In genomic region chr5:132543472-132544201, GRCh38 we compare ENCODE assay signal across 18 cellular contexts. TPM values are rescaled to one million over a fixed set of nuclear protein-coding genes. Genes with fewer than 3 reads are reported as not detected.
DNase-seq lines count a peak whose midpoint lies in the region; ATAC-seq lines count a peak whose summit lies in the region.
"Had no signal": no experiment of that assay in that cellular context is flagged by ENCODE, and none has a peak within 500 bp of the region (broad histone marks: within the 10 kb centered on the region; RNA-seq: fewer than 3 reads in every experiment).

Gene IL5, minus strand, starts transcription at chr5:132543522. Its CDS starts 44 bp downstream, at chr5:132543478.

- peaks cover under 1% of the 10 kb centered on the region for H3K27me3 Mint-ChIP-seq in T-helper 2 cell treated with Interferon-gamma antibody and Interleukin-4, amounts not matched to agents 5 μg/mL and 100 μg/mL, for 36 hours (ENCODE audit: low read depth)
- H3K27me3 Mint-ChIP-seq in activated CD8-positive, alpha-beta memory T cell treated with anti-CD3 and anti-CD28 coated beads, Interleukin-2, amount 10 ng/mL, durations not matched to agents 7 days and 5 days = no peaks in the 10 kb centered on the region
- peaks cover 8% of the 10 kb centered on the region for H3K27me3 Mint-ChIP-seq in stimulated activated naive CD8-positive, alpha-beta T cell treated with anti-CD3 and anti-CD28 coated beads, Interleukin-15, amount 100 ng/mL, for 72 hours

- H3K4me1 Mint-ChIP-seq in T-helper 2 cell treated with Interferon-gamma antibody and Interleukin-4, amounts not matched to agents 5 μg/mL and 100 μg/mL, for 36 hours (ENCODE audit: low read depth) = peaks cover 29% of the 10 kb centered on the region
- H3K4me1 Mint-ChIP-seq in activated CD8-positive, alpha-beta memory T cell treated with anti-CD3 and anti-CD28 coated beads, Interleukin-2, amount 10 ng/mL, durations not matched to agents 7 days and 5 days = peaks cover 34% of the 10 kb centered on the region
- peaks cover 38% of the 10 kb centered on the region for H3K4me1 Mint-ChIP-seq in stimulated activated naive CD8-positive, alpha-beta T cell treated with anti-CD3 and anti-CD28 coated beads, Interleukin-15, amount 100 ng/mL, for 72 hours
- H3K4me1 Mint-ChIP-seq: CD14-positive monocyte had no signal

- CTCF ChIA-PET in activated CD8-positive, alpha-beta memory T cell treated with anti-CD3 and anti-CD28 coated beads, Interleukin-2, amount 10 ng/mL, durations not matched to agents 7 days and 5 days (lab: Charles Lee) = interaction anchor here (1.0 to 2.0 kb wide), 3 partner anchors 17 to 276 kb away, joined by 3 to 6 read pairs (median 4); partner anchors contain the start of gene CCNI2

- no peaks in the 10 kb centered on the region for H3K9me3 Mint-ChIP-seq in T-helper 2 cell treated with Interferon-gamma antibody and Interleukin-4, amounts not matched to agents 5 μg/mL and 100 μg/mL, for 36 hours
- H3K9me3 Mint-ChIP-seq in activated CD8-positive, alpha-beta memory T cell treated with anti-CD3 and anti-CD28 coated beads, Interleukin-2, amount 10 ng/mL, durations not matched to agents 7 days and 5 days (ENCODE audit: low read depth) = no peaks in the 10 kb centered on the region
- H3K9me3 Mint-ChIP-seq in stimulated activated naive CD8-positive, alpha-beta T cell treated with anti-CD3 and anti-CD28 coated beads, Interleukin-15, amount 100 ng/mL, for 72 hours = no peaks in the 10 kb centered on the region
- H3K9me3 Mint-ChIP-seq: CD14-positive monocyte; CD8-positive, alpha-beta T cell; HFFc6 had no signal

- no peak for DNase-seq in T-helper 2 cell treated with Interferon-gamma antibody and Interleukin-4, amounts not matched to agents 5 μg/mL and 100 μg/mL, for 36 hours (ENCODE audit: low spot score)
- DNase-seq in T-helper 2 cell (no peak), NCI-H1436 (lab: John Stamatoyannopoulos, UW) (no peak)
- no peak for DNase-seq in activated CD8-positive, alpha-beta memory T cell treated with anti-CD3 and anti-CD28 coated beads, Interleukin-2, amount 10 ng/mL, durations not matched to agents 7 days and 5 days
- no peak for DNase-seq in activated CD8-positive, alpha-beta memory T cell treated with anti-CD3 and anti-CD28 coated beads, Interleukin-2, amount 50 U/mL, for 48 hours
- no peak for DNase-seq in stimulated activated naive CD8-positive, alpha-beta T cell treated with anti-CD3 and anti-CD28 coated beads, Interleukin-15, amount 100 ng/mL, for 72 hours
- no peak for DNase-seq in stimulated activated naive CD8-positive, alpha-beta T cell treated with anti-CD3 and anti-CD28 coated beads, Interleukin-15, Interleukin-2, amounts not matched to agents 100 U/mL and 50 U/mL, for 24 hours
- DNase-seq: Caco-2; CD8-positive, alpha-beta T cell; DND-41; GDM1; HCEC 1CT; HFFc6 had no signal

- H3K4me3 Mint-ChIP-seq in T-helper 2 cell treated with Interferon-gamma antibody and Interleukin-4, amounts not matched to agents 5 μg/mL and 100 μg/mL, for 36 hours = no peak within 1 kb of the TSS
- H3K4me3 Mint-ChIP-seq in activated CD8-positive, alpha-beta memory T cell treated with anti-CD3 and anti-CD28 coated beads, Interleukin-2, amount 10 ng/mL, durations not matched to agents 7 days and 5 days = no peak within 1 kb of the TSS
- peak within 1 kb of the TSS in 1 of 2 donors; percentile 52 for H3K4me3 Mint-ChIP-seq in stimulated activated naive CD8-positive, alpha-beta T cell treated with anti-CD3 and anti-CD28 coated beads, Interleukin-15, amount 100 ng/mL, for 72 hours
- H3K4me3 Mint-ChIP-seq: CD14-positive monocyte; CD8-positive, alpha-beta T cell; HFFc6 had no signal

- peak within 1 kb of the TSS; percentile 28 for H3K27ac Mint-ChIP-seq in T-helper 2 cell treated with Interferon-gamma antibody and Interleukin-4, amounts not matched to agents 5 μg/mL and 100 μg/mL, for 36 hours
- H3K27ac Mint-ChIP-seq in activated CD8-positive, alpha-beta memory T cell treated with anti-CD3 and anti-CD28 coated beads, Interleukin-2, amount 10 ng/mL, durations not matched to agents 7 days and 5 days = peak within 1 kb of the TSS; percentile 34
- H3K27ac Mint-ChIP-seq in stimulated activated naive CD8-positive, alpha-beta T cell treated with anti-CD3 and anti-CD28 coated beads, Interleukin-15, amount 100 ng/mL, for 72 hours = peak within 1 kb of the TSS in 1 of 2 donors; percentile 36
- H3K27ac Mint-ChIP-seq: CD14-positive monocyte; CD8-positive, alpha-beta T cell; HFFc6 had no signal

- H3K36me3 Mint-ChIP-seq in T-helper 2 cell treated with Interferon-gamma antibody and Interleukin-4, amounts not matched to agents 5 μg/mL and 100 μg/mL, for 36 hours (ENCODE audit: low read depth) = no peaks in the 10 kb centered on the region
- H3K36me3 Mint-ChIP-seq in activated CD8-positive, alpha-beta memory T cell treated with anti-CD3 and anti-CD28 coated beads, Interleukin-2, amount 10 ng/mL, durations not matched to agents 7 days and 5 days = no peaks in the 10 kb centered on the region
- H3K36me3 Mint-ChIP-seq: CD14-positive monocyte; CD8-positive, alpha-beta T cell had no signal

- peak; percentile 23 for ATAC-seq in activated CD8-positive, alpha-beta memory T cell treated with anti-CD3 and anti-CD28 coated beads, Interleukin-2, amount 10 ng/mL, durations not matched to agents 7 days and 5 days
- ATAC-seq in stimulated activated naive CD8-positive, alpha-beta T cell treated with anti-CD3 and anti-CD28 coated beads, Interleukin-15, amount 100 ng/mL, for 72 hours = peak; percentile 55
- ATAC-seq in stimulated activated naive CD8-positive, alpha-beta T cell treated with anti-CD3 and anti-CD28 coated beads, Interleukin-15, Interleukin-2, amounts not matched to agents 100 U/mL and 50 U/mL, for 24 hours = no peak
- ATAC-seq in GM19328 (IDR thresholded peaks at IDR 0.05; ENCODE audit: unreplicated experiment) = no peak
- ATAC-seq: CD8-positive, alpha-beta T cell had no signal

RNA-seq across cellular contexts. Expression of gene IL5, which starts in this region (rescaled TPM):
- 10 to 100 TPM in 1 of 2 experiments, under 1 TPM in 1; 0.35 to 20.0 TPM for total RNA-seq in activated CD8-positive, alpha-beta memory T cell treated with anti-CD3 and anti-CD28 coated beads, Interleukin-2, amount 10 ng/mL, durations not matched to agents 7 days and 5 days
- total RNA-seq: A673; Caco-2; CD8-positive, alpha-beta T cell; H4; HFFc6; HT1080 had no signal

Comparison
In these comparisons a context has a peak if more than half of its experiments do, and no peak if none do; other contexts are left out.
1. ATAC-seq: peak in activated CD8-positive, alpha-beta memory T cell treated with anti-CD3 and anti-CD28 coated beads, Interleukin-2, amount 10 ng/mL, durations not matched to agents 7 days and 5 days (single experiment) and stimulated activated naive CD8-positive, alpha-beta T cell treated with anti-CD3 and anti-CD28 coated beads, Interleukin-15, amount 100 ng/mL, for 72 hours (single experiment); none in stimulated activated naive CD8-positive, alpha-beta T cell treated with anti-CD3 and anti-CD28 coated beads, Interleukin-15, Interleukin-2, amounts not matched to agents 100 U/mL and 50 U/mL, for 24 hours (single experiment) and GM19328 (single experiment).